In the genomic region with DNA sequence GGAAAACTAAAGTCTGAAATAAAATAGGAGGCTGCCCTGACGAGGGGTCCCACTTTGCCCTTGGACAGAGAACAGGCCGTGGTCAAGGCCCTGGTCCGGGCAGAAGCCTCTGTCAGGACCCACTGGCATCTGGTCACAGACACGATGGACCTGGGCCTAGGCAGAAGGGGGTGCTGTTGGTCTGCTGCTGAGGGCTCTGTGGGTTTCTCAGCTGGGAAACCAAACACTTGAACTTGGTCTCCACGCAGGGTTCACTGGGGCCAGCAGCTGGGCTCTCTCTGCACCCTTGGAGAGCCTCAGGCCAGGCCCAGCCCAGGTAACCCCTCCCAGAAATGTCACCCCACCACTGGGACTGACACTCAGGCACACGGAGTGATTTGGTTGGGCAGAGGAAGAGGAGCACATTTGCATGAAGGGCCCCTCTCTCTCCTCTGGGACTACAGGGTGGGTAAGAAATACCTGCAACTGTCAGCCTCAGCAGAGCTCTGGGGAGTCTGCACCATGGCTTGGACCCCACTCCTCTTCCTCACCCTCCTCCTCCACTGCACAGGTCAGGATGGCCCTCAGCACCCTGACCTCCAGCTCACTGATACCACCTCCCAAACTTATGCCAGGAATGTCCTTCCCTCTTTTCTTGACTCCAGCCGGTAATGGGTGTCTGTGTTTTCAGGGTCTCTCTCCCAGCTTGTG, we compare ENCODE assay signal across 8 cellular contexts. TPM values are rescaled to one million over a fixed set of nuclear protein-coding genes. Genes with fewer than 3 reads are reported as not detected.
DNase-seq lines count a peak whose midpoint lies in the region; ATAC-seq and TF ChIP-seq lines count a peak whose summit lies in the region.

No MANE protein-coding gene starts in this region.

- H3K27me3 Mint-ChIP-seq in CD4-positive, alpha-beta T cell = peaks cover 12% of the 10 kb centered on the region

- H3K4me1 ChIP-seq in MM.1S (ENCODE audit: low read length) (peaks cover 34% of the 10 kb centered on the region), gastroesophageal sphincter (peaks cover 0 to 9% (median 7%) of the 10 kb centered on the region in 3 donors)

- ATAC-seq in GM19452 (IDR thresholded peaks at IDR 0.05; ENCODE audit: unreplicated experiment) = peak; percentile 41
- ATAC-seq in gastroesophageal sphincter = peak; percentile 59
- no peak for ATAC-seq in CD4-positive, alpha-beta T cell (ENCODE audit: poor library complexity)
- ATAC-seq in HG03159 (IDR thresholded peaks at IDR 0.05; ENCODE audit: unreplicated experiment) = no peak
- ATAC-seq in HG02973 (IDR thresholded peaks at IDR 0.05; ENCODE audit: unreplicated experiment) = no peak

- H3K9me2 ChIP-seq in MM.1S (replicated peaks; ENCODE audit: insufficient read depth, low read length) = no peaks in the 10 kb centered on the region

- intact Hi-C loops in CD4-positive, alpha-beta T cell (cut with DNase I, micrococcal nuclease) = loop anchor here in 1 of 2 experiments (5.0 kb wide), 1 partner anchor 42 kb away; no protein-coding TSS in a partner anchor

- H3K4me1 Mint-ChIP-seq in CD4-positive, alpha-beta T cell (ENCODE audit: low read depth) = no peaks in the 10 kb centered on the region

- H3K9ac ChIP-seq in MM.1S (ENCODE audit: low read length) = peak overlapping the region; percentile 21; the same call in 1 of the 2 replicates

- H3K27ac Mint-ChIP-seq in CD4-positive, alpha-beta T cell = no peak overlapping the region

- H3K4me3 ChIP-seq in MM.1S (ENCODE audit: low read length) (peak overlapping the region; percentile 9; the same call in 1 of the 2 replicates), gastroesophageal sphincter (no peak overlapping the region)

- H3K36me3 Mint-ChIP-seq in CD4-positive, alpha-beta T cell (ENCODE audit: low read depth) = no peaks in the 10 kb centered on the region

- TF ChIP-seq CTCF in MM.1S (IDR thresholded peaks at IDR 0.05; ENCODE audit: low read length) = peak; percentile 89
- TF ChIP-seq CTCF in gastroesophageal sphincter (IDR thresholded peaks at IDR 0.05) = no peak
- TF ChIP-seq CTCF in CD4-positive, alpha-beta T cell (IDR thresholded peaks at IDR 0.05) = no peak

- H3K27me3 ChIP-seq in MM.1S (replicated peaks; ENCODE audit: insufficient read depth, low read length) = no peaks in the 10 kb centered on the region
- peaks cover 4% of the 10 kb centered on the region for H3K27me3 ChIP-seq in gastroesophageal sphincter
- H3K27me3 ChIP-seq in CD4-positive, alpha-beta T cell (ENCODE audit: control insufficient read depth, insufficient read depth, low read length) = no peaks in the 10 kb centered on the region

- TF ChIP-seq POLR2A in gastroesophageal sphincter (IDR thresholded peaks at IDR 0.05) = no peak

- H3K36me3 ChIP-seq in MM.1S (replicated peaks; ENCODE audit: insufficient read depth, low read length) = no peaks in the 10 kb centered on the region
- no peaks in the 10 kb centered on the region for H3K36me3 ChIP-seq in gastroesophageal sphincter

- DNase-seq in Daoy (ENCODE audit: low read depth) (peak; percentile 35), MM.1S (peak; percentile 88), NCI-H187 (lab: John Stamatoyannopoulos, UW) (no peak)
- DNase-seq in CD4-positive, alpha-beta T cell = no peak

- no peaks in the 10 kb centered on the region for H4K20me1 ChIP-seq in MM.1S (ENCODE audit: insufficient read depth, low read length)

- H3K79me2 ChIP-seq in MM.1S (ENCODE audit: low read length) = no peaks in the 10 kb centered on the region

- POLR2A ChIA-PET in CD4-positive, alpha-beta T cell (lab: Charles Lee) = no interaction called here

- H3K4me2 ChIP-seq in MM.1S (ENCODE audit: low read depth, low read length) = peak overlapping the region; percentile 49

- no peak overlapping the region for H3K4me3 Mint-ChIP-seq in CD4-positive, alpha-beta T cell

- CTCF ChIA-PET in CD4-positive, alpha-beta T cell (lab: Charles Lee) = no interaction called here

- peak overlapping the region; percentile 53 for H2AFZ ChIP-seq in MM.1S (ENCODE audit: low read length)

- 53 to 58% methylated on average over 2 to 4 of the region's 7 CpGs for WGBS in gastroesophageal sphincter (ENCODE audit: low coverage in 1 of 2), 2 donors

- H3K9me3 ChIP-seq in MM.1S (replicated peaks; ENCODE audit: insufficient read depth, low read length) (no peaks in the 10 kb centered on the region), gastroesophageal sphincter (no peaks in the 10 kb centered on the region)
- H3K9me3 ChIP-seq in CD4-positive, alpha-beta T cell (ENCODE audit: control insufficient read depth, low read length) = no peaks in the 10 kb centered on the region

- H3K9me3 Mint-ChIP-seq in CD4-positive, alpha-beta T cell = no peaks in the 10 kb centered on the region

- no peak for TF ChIP-seq EP300 in gastroesophageal sphincter (IDR thresholded peaks at IDR 0.05)

- H3F3A ChIP-seq in MM.1S (ENCODE audit: insufficient read depth, low read length) = peaks cover 13% of the 10 kb centered on the region; the same call in 1 of the 2 replicates

- H3K27ac ChIP-seq in MM.1S (ENCODE audit: low read length) (peak overlapping the region; percentile 49; the same call in 1 of the 2 replicates), gastroesophageal sphincter (peak overlapping the region in 3 of 4 donors; percentile 6 to 42 (median 29))
- no peak overlapping the region for H3K27ac ChIP-seq in CD4-positive, alpha-beta T cell (ENCODE audit: low read depth, low read length)

RNA-seq across cellular contexts. Expression of a gene that starts 48.1 kb away (rescaled TPM):
- total RNA-seq in Daoy (2014; rRNA removed; shearing (Covaris generic)) = 20.6 and 36.9 TPM in 2 replicates
- total RNA-seq in gastroesophageal sphincter = 10 to 100 TPM in 3 of 4 donors, 1 to 10 TPM in 1; 8.9 to 24.9 (median 18.6) TPM
- 10 to 100 TPM; 60.2 to 62.8 TPM for total RNA-seq in CD4-positive, alpha-beta T cell

Comparison
In these comparisons a context has a peak if more than half of its experiments do, and no peak if none do; other contexts are left out.
1. DNase-seq: peak in Daoy (single experiment) and MM.1S (single experiment); none in CD4-positive, alpha-beta T cell (0 of 10) and NCI-H187 (0 of 2).
2. ATAC-seq: peak in GM19452 (single experiment) and gastroesophageal sphincter (single experiment); none in CD4-positive, alpha-beta T cell (single experiment), HG03159 (single experiment) and HG02973 (single experiment).